Comparison of ENCODE assay signal across 1 cellular context in genomic region chrX:123906557-123907316, GRCh38.
TF ChIP-seq lines count a peak whose summit lies in the region.

No MANE protein-coding gene starts in this region.

TF ChIP-seq in GM12878, 131 proteins besides CTCF, POLR2A, EP300 and RAD21:
- TF ChIP-seq NR2C2 (IDR thresholded peaks at IDR 0.05; ENCODE audit: borderline replicate concordance, control insufficient read depth, insufficient read length, low read depth) (no peak), NBN (IDR thresholded peaks at IDR 0.05) (no peak), BMI1 (IDR thresholded peaks at IDR 0.05; ENCODE audit: borderline replicate concordance) (no peak), NR2F1 (conservative IDR thresholded peaks at IDR 0.05) (no peak), SMC3 (IDR thresholded peaks at IDR 0.05; ENCODE audit: borderline replicate concordance, low read length) (no peak), NFYA (IDR thresholded peaks at IDR 0.05; ENCODE audit: borderline replicate concordance, low read depth, low read length) (no peak)
